2 cellular contexts compared by ENCODE assay signal in the genomic region with DNA sequence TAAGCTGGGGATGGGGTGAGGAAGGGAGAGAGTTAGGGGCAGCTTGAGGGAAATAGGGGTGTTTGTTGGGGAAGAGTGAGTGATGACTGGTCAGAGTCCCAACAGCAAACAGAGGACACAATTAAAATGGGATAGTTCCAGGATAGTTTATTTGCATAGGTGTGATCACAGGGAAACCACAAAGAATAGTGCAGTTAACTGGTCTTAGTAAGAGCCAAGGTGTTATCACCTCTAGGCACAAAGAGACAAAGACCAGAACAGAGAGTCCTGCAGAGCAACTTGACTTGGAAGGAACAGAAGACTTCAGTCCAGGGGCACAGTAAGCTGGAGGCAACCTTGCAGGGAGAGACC.
TF ChIP-seq lines count a peak whose summit lies in the region.

No MANE protein-coding gene starts in this region.

TF ChIP-seq in SK-N-SH, 30 proteins besides CTCF, POLR2A, EP300 and RAD21 (continued from another document):
- TF ChIP-seq, protein P1, sequence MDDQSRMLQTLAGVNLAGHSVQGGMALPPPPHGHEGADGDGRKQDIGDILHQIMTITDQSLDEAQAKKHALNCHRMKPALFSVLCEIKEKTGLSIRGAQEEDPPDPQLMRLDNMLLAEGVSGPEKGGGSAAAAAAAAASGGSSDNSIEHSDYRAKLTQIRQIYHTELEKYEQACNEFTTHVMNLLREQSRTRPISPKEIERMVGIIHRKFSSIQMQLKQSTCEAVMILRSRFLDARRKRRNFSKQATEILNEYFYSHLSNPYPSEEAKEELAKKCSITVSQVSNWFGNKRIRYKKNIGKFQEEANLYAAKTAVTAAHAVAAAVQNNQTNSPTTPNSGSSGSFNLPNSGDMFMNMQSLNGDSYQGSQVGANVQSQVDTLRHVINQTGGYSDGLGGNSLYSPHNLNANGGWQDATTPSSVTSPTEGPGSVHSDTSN (IDR thresholded peaks at IDR 0.05), result no peak
- TF ChIP-seq CHD2 (IDR thresholded peaks at IDR 0.05; ENCODE audit: low read length, partially characterized antibody) (no peak), RXRA (IDR thresholded peaks at IDR 0.05; ENCODE audit: borderline replicate concordance, low read depth) (no peak)
- TF ChIP-seq, protein P2, sequence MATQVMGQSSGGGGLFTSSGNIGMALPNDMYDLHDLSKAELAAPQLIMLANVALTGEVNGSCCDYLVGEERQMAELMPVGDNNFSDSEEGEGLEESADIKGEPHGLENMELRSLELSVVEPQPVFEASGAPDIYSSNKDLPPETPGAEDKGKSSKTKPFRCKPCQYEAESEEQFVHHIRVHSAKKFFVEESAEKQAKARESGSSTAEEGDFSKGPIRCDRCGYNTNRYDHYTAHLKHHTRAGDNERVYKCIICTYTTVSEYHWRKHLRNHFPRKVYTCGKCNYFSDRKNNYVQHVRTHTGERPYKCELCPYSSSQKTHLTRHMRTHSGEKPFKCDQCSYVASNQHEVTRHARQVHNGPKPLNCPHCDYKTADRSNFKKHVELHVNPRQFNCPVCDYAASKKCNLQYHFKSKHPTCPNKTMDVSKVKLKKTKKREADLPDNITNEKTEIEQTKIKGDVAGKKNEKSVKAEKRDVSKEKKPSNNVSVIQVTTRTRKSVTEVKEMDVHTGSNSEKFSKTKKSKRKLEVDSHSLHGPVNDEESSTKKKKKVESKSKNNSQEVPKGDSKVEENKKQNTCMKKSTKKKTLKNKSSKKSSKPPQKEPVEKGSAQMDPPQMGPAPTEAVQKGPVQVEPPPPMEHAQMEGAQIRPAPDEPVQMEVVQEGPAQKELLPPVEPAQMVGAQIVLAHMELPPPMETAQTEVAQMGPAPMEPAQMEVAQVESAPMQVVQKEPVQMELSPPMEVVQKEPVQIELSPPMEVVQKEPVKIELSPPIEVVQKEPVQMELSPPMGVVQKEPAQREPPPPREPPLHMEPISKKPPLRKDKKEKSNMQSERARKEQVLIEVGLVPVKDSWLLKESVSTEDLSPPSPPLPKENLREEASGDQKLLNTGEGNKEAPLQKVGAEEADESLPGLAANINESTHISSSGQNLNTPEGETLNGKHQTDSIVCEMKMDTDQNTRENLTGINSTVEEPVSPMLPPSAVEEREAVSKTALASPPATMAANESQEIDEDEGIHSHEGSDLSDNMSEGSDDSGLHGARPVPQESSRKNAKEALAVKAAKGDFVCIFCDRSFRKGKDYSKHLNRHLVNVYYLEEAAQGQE (IDR thresholded peaks at IDR 0.05; ENCODE audit: low read depth, low read length), result no peak

TF ChIP-seq in SK-N-SH treated with all-trans-retinoic acid at 6 μM for 48 hours, 23 proteins besides CTCF, POLR2A, EP300 and RAD21:
- TF ChIP-seq, protein P3, sequence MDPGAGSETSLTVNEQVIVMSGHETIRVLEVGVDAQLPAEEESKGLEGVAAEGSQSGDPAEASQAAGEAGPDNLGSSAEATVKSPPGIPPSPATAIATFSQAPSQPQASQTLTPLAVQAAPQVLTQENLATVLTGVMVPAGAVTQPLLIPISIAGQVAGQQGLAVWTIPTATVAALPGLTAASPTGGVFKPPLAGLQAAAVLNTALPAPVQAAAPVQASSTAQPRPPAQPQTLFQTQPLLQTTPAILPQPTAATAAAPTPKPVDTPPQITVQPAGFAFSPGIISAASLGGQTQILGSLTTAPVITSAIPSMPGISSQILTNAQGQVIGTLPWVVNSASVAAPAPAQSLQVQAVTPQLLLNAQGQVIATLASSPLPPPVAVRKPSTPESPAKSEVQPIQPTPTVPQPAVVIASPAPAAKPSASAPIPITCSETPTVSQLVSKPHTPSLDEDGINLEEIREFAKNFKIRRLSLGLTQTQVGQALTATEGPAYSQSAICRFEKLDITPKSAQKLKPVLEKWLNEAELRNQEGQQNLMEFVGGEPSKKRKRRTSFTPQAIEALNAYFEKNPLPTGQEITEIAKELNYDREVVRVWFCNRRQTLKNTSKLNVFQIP (CRISPR knock-in tag; IDR thresholded peaks at IDR 0.05; ENCODE audit: borderline replicate concordance, low read depth), result no peak
- TF ChIP-seq PPARA (CRISPR knock-in tag; IDR thresholded peaks at IDR 0.05; ENCODE audit: borderline replicate concordance) (no peak), ISL1 (CRISPR knock-in tag; IDR thresholded peaks at IDR 0.05) (no peak), ZNF70 (CRISPR knock-in tag; IDR thresholded peaks at IDR 0.05) (no peak), ESRRG (CRISPR knock-in tag; IDR thresholded peaks at IDR 0.05) (no peak), SNAI2 (CRISPR knock-in tag; IDR thresholded peaks at IDR 0.05) (no peak), OSR1 (CRISPR knock-in tag; IDR thresholded peaks at IDR 0.05) (no peak), TOX (CRISPR knock-in tag; IDR thresholded peaks at IDR 0.05; ENCODE audit: borderline replicate concordance) (no peak), ARNTL (CRISPR knock-in tag; IDR thresholded peaks at IDR 0.05; ENCODE audit: borderline replicate concordance, low read depth) (no peak)
- TF ChIP-seq, protein P4, sequence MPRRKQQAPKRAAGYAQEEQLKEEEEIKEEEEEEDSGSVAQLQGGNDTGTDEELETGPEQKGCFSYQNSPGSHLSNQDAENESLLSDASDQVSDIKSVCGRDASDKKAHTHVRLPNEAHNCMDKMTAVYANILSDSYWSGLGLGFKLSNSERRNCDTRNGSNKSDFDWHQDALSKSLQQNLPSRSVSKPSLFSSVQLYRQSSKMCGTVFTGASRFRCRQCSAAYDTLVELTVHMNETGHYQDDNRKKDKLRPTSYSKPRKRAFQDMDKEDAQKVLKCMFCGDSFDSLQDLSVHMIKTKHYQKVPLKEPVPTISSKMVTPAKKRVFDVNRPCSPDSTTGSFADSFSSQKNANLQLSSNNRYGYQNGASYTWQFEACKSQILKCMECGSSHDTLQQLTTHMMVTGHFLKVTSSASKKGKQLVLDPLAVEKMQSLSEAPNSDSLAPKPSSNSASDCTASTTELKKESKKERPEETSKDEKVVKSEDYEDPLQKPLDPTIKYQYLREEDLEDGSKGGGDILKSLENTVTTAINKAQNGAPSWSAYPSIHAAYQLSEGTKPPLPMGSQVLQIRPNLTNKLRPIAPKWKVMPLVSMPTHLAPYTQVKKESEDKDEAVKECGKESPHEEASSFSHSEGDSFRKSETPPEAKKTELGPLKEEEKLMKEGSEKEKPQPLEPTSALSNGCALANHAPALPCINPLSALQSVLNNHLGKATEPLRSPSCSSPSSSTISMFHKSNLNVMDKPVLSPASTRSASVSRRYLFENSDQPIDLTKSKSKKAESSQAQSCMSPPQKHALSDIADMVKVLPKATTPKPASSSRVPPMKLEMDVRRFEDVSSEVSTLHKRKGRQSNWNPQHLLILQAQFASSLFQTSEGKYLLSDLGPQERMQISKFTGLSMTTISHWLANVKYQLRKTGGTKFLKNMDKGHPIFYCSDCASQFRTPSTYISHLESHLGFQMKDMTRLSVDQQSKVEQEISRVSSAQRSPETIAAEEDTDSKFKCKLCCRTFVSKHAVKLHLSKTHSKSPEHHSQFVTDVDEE (CRISPR knock-in tag; IDR thresholded peaks at IDR 0.05), result no peak
- TF ChIP-seq, protein P5, sequence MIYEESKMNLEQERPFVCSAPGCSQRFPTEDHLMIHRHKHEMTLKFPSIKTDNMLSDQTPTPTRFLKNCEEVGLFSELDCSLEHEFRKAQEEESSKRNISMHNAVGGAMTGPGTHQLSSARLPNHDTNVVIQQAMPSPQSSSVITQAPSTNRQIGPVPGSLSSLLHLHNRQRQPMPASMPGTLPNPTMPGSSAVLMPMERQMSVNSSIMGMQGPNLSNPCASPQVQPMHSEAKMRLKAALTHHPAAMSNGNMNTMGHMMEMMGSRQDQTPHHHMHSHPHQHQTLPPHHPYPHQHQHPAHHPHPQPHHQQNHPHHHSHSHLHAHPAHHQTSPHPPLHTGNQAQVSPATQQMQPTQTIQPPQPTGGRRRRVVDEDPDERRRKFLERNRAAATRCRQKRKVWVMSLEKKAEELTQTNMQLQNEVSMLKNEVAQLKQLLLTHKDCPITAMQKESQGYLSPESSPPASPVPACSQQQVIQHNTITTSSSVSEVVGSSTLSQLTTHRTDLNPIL (CRISPR knock-in tag; IDR thresholded peaks at IDR 0.05; ENCODE audit: low read depth), result no peak
TF ChIP-seq in SK-N-SH treated with all-trans-retinoic acid at 6 μM for 48 hours: peak in this region for 0.
